Comparison of ENCODE assay signal across 29 cellular contexts in the genomic region with DNA sequence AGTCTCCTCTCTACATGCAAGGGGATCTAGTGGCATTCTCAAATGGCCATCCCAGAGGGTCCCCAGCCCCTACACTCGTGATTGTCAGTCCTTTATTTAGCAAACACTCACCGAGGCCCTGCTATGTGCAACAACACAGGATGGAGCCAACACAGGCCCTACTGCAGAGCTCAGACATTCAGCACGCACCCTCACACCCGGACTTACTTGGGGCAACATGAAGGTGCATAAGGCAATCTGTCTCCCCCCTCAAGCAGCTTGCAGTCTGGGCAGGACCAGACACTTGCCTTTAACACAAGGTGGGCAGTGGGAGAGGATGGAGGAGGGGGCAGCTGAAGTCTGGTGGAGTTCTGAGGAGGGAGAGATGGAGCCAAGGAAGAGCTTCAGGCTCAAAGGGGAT.
A peak's percentile ranks its signal among the peaks of the same experiment; 100 is the strongest.
DNase-seq lines count a peak whose midpoint lies in the region; TF ChIP-seq lines count a peak whose summit lies in the region.
"Had no signal": no experiment of that assay in that cellular context is flagged by ENCODE, and none has a peak within 500 bp of the region (broad histone marks: within the 10 kb centered on the region; RNA-seq: fewer than 3 reads in every experiment).

No MANE protein-coding gene starts in this region.

- TF ChIP-seq CTCF in neural crest cell (conservative IDR thresholded peaks at IDR 0.05) (no peak), type B pancreatic cell (conservative IDR thresholded peaks at IDR 0.05) (no peak)

- H3K27ac Mint-ChIP-seq in neural crest cell (ENCODE audit: unreplicated experiment) (peak overlapping the region; percentile 19), type B pancreatic cell (no peak overlapping the region)
- H3K27ac Mint-ChIP-seq in activated CD4-positive, alpha-beta memory T cell treated with anti-CD3 and anti-CD28 coated beads for 36 hours, result no peak overlapping the region

- CTCF ChIA-PET in activated CD4-positive, alpha-beta memory T cell treated with anti-CD3 and anti-CD28 coated beads for 36 hours (lab: Charles Lee), result no interaction called here

- POLR2A ChIA-PET in activated CD4-positive, alpha-beta memory T cell treated with anti-CD3 and anti-CD28 coated beads for 36 hours (lab: Charles Lee), result no interaction called here

- H3K36me3 Mint-ChIP-seq in neural crest cell (ENCODE audit: low read depth) (no peaks in the 10 kb centered on the region), type B pancreatic cell (no peaks in the 10 kb centered on the region)
- H3K36me3 Mint-ChIP-seq in activated CD4-positive, alpha-beta memory T cell treated with anti-CD3 and anti-CD28 coated beads for 36 hours, result no peaks in the 10 kb centered on the region
- H3K36me3 Mint-ChIP-seq: CD14-positive monocyte; CD8-positive, alpha-beta memory T cell had no signal

- peaks cover 5% of the 10 kb centered on the region for H3K4me1 Mint-ChIP-seq in neural crest cell
- no peaks in the 10 kb centered on the region for H3K4me1 Mint-ChIP-seq in type B pancreatic cell (ENCODE audit: unreplicated experiment)
- peaks cover 4% of the 10 kb centered on the region for H3K4me1 Mint-ChIP-seq in activated CD4-positive, alpha-beta memory T cell treated with anti-CD3 and anti-CD28 coated beads for 36 hours (ENCODE audit: low read depth)

- DNase-seq in activated CD8-positive, alpha-beta memory T cell treated with anti-CD3 and anti-CD28 coated beads for 24 hours, result peak; percentile 47
- DNase-seq in activated CD8-positive, alpha-beta memory T cell treated with anti-CD3 and anti-CD28 coated beads, Interleukin-2, amount 50 U/mL, for 4 hours, result no peak
- DNase-seq in ecto neural progenitor cell (ENCODE audit: low spot score) (peak; percentile 16), neural crest cell (ENCODE audit: low read depth, low spot score) (no peak), type B pancreatic cell (ENCODE audit: extremely low spot score, unreplicated experiment) (peak; percentile 43), anterior cingulate cortex (lab: John Stamatoyannopoulos, UW) (no peak), posterior cingulate gyrus (no peak)
- no peak for DNase-seq in activated CD4-positive, alpha-beta memory T cell treated with anti-CD3 and anti-CD28 coated beads for 36 hours
- DNase-seq: BE2C; DMS 273 treated with DMSO at 0.1 percent for 48 hours; DMS79; EL; GDM1; GOT3; IMR-90; KG1; MG63; NCI-H1105 treated with DMSO at 0.1 percent for 48 hours; NCI-H146; NCI-H1930; NCI-H2107; NCI-H524; NCI-H82; NK-92 treated with Interleukin-12 subunit alpha and Interleukin-12 subunit beta, amount 100 ng/mL, for 24 hours; PC-3; RPMI8226; SHP77 had no signal

- H3K4me3 Mint-ChIP-seq in neural crest cell, result no peak overlapping the region
- no peak overlapping the region for H3K4me3 Mint-ChIP-seq in type B pancreatic cell
- no peak overlapping the region for H3K4me3 Mint-ChIP-seq in activated CD4-positive, alpha-beta memory T cell treated with anti-CD3 and anti-CD28 coated beads for 36 hours
- H3K4me3 Mint-ChIP-seq: CD14-positive monocyte; CD8-positive, alpha-beta memory T cell had no signal

- intact Hi-C loops in posterior cingulate gyrus (cut with DNase I), result no loop called here
- intact Hi-C loops in activated CD4-positive, alpha-beta memory T cell treated with anti-CD3 and anti-CD28 coated beads for 36 hours (cut with micrococcal nuclease), result no loop called here

- H3K27me3 Mint-ChIP-seq in neural crest cell (ENCODE audit: low read depth) (peaks cover 3% of the 10 kb centered on the region), type B pancreatic cell (peaks cover 8% of the 10 kb centered on the region)
- no peaks in the 10 kb centered on the region for H3K27me3 Mint-ChIP-seq in activated CD4-positive, alpha-beta memory T cell treated with anti-CD3 and anti-CD28 coated beads for 36 hours

- H3K9me3 Mint-ChIP-seq in neural crest cell, result no peaks in the 10 kb centered on the region
- peaks cover 16% of the 10 kb centered on the region for H3K9me3 Mint-ChIP-seq in type B pancreatic cell
- no peaks in the 10 kb centered on the region for H3K9me3 Mint-ChIP-seq in activated CD4-positive, alpha-beta memory T cell treated with anti-CD3 and anti-CD28 coated beads for 36 hours
- H3K9me3 Mint-ChIP-seq: CD8-positive, alpha-beta memory T cell had no signal

Comparison
In these comparisons a context has a peak if more than half of its experiments do, and no peak if none do; other contexts are left out.
1. DNase-seq: peak in activated CD8-positive, alpha-beta memory T cell treated with anti-CD3 and anti-CD28 coated beads for 24 hours (single experiment), ecto neural progenitor cell (single experiment) and type B pancreatic cell (single experiment); none in activated CD8-positive, alpha-beta memory T cell treated with anti-CD3 and anti-CD28 coated beads, Interleukin-2, amount 50 U/mL, for 4 hours (single experiment), neural crest cell (single experiment), anterior cingulate cortex (0 of 58), posterior cingulate gyrus (0 of 10) and activated CD4-positive, alpha-beta memory T cell treated with anti-CD3 and anti-CD28 coated beads for 36 hours (single experiment).